Comparison of ENCODE assay signal across 1 cellular context in genomic region chr19:3348042-3348441, GRCh38.
TF ChIP-seq lines count a peak whose summit lies in the region.

No MANE protein-coding gene starts in this region.

TF ChIP-seq in K562, 482 proteins besides CTCF, POLR2A, EP300 and RAD21 (continued from another document):
- TF ChIP-seq, protein P1, sequence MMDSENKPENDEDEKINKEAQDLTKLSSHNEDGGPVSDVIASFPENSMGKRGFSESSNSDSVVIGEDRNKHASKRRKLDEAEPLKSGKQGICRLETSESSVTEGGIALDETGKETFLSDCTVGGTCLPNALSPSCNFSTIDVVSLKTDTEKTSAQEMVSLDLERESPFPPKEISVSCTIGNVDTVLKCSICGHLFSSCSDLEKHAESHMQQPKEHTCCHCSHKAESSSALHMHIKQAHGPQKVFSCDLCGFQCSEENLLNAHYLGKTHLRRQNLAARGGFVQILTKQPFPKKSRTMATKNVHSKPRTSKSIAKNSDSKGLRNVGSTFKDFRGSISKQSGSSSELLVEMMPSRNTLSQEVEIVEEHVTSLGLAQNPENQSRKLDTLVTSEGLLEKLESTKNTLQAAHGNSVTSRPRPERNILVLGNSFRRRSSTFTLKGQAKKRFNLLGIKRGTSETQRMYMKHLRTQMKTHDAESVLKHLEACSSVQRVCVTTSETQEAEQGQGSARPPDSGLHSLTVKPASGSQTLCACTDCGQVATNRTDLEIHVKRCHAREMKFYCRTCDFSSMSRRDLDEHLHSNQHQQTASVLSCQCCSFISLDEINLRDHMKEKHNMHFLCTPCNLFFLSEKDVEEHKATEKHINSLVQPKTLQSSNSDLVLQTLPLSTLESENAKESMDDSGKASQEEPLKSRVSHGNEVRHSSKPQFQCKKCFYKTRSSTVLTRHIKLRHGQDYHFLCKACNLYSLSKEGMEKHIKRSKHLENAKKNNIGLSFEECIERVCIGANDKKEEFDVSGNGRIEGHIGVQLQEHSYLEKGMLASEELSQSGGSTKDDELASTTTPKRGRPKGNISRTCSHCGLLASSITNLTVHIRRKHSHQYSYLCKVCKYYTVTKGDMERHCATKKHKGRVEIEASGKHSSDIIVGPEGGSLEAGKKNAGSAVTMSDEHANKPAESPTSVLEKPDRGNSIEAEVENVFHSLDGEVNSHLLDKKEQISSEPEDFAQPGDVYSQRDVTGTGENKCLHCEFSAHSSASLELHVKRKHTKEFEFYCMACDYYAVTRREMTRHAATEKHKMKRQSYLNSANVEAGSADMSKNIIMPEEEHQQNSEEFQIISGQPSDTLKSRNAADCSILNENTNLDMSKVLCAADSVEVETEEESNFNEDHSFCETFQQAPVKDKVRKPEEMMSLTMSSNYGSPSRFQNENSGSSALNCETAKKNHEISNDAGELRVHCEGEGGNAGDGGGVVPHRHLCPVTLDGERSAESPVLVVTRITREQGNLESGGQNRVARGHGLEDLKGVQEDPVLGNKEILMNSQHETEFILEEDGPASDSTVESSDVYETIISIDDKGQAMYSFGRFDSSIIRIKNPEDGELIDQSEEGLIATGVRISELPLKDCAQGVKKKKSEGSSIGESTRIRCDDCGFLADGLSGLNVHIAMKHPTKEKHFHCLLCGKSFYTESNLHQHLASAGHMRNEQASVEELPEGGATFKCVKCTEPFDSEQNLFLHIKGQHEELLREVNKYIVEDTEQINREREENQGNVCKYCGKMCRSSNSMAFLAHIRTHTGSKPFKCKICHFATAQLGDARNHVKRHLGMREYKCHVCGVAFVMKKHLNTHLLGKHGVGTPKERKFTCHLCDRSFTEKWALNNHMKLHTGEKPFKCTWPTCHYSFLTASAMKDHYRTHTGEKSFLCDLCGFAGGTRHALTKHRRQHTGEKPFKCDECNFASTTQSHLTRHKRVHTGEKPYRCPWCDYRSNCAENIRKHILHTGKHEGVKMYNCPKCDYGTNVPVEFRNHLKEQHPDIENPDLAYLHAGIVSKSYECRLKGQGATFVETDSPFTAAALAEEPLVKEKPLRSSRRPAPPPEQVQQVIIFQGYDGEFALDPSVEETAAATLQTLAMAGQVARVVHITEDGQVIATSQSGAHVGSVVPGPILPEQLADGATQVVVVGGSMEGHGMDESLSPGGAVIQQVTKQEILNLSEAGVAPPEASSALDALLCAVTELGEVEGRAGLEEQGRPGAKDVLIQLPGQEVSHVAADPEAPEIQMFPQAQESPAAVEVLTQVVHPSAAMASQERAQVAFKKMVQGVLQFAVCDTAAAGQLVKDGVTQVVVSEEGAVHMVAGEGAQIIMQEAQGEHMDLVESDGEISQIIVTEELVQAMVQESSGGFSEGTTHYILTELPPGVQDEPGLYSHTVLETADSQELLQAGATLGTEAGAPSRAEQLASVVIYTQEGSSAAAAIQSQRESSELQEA (IDR thresholded peaks at IDR 0.05; ENCODE audit: low read depth): no peak
- TF ChIP-seq SRSF3 (IDR thresholded peaks at IDR 0.05; ENCODE audit: insufficient read depth, low read length) (no peak), BCOR (IDR thresholded peaks at IDR 0.05) (peak; percentile 72), MCM2 (IDR thresholded peaks at IDR 0.05; ENCODE audit: low read depth) (no peak), ZNF217 (CRISPR knock-in tag; IDR thresholded peaks at IDR 0.05) (no peak), RBM17 (IDR thresholded peaks at IDR 0.05; ENCODE audit: borderline replicate concordance, low read depth, low read length) (no peak), PML (IDR thresholded peaks at IDR 0.05; ENCODE audit: low read length) (no peak), RBM25 (IDR thresholded peaks at IDR 0.05; ENCODE audit: low read depth, low read length, severe bottlenecking) (peak; percentile 67), ESRRA (IDR thresholded peaks at IDR 0.05; ENCODE audit: borderline replicate concordance, low read depth) (no peak; the same call in 1 of the 2 replicates), MTA3 (IDR thresholded peaks at IDR 0.05; ENCODE audit: borderline replicate concordance) (no peak), ADNP (tag; IDR thresholded peaks at IDR 0.05) (0 out of 2 replicates have a peak, but pooled peaks have one; percentile 42), ZNF778 (CRISPR knock-in tag; IDR thresholded peaks at IDR 0.05) (no peak), RBM34 (IDR thresholded peaks at IDR 0.05; ENCODE audit: borderline replicate concordance, insufficient read depth, low read length) (no peak), RBFOX2 (IDR thresholded peaks at IDR 0.05; ENCODE audit: low read depth, low read length) (no peak), MCM5 (IDR thresholded peaks at IDR 0.05; ENCODE audit: low read depth) (no peak), USF1 (CRISPR knock-in tag; IDR thresholded peaks at IDR 0.05) (no peak), PPARD (CRISPR knock-in tag; IDR thresholded peaks at IDR 0.05) (no peak), SRSF7 (optimal IDR thresholded peaks at IDR 0.05; ENCODE audit: low read depth, low read length) (no peak), PHB2 (IDR thresholded peaks at IDR 0.05; ENCODE audit: low read depth) (no peak)
TF ChIP-seq in K562: peak in this region for 4.
